ENCODE assay signal across 18 cellular contexts in genomic region chr3:141803538-141803937, GRCh38. TPM values are rescaled to one million over a fixed set of nuclear protein-coding genes. Genes with fewer than 3 reads are reported as not detected.
"Had no signal": no experiment of that assay in that cellular context is flagged by ENCODE, and none has a peak within 500 bp of the region (broad histone marks: within the 10 kb centered on the region; RNA-seq: fewer than 3 reads in every experiment).

No MANE protein-coding gene starts in this region.

RNA-seq across cellular contexts. Expression of gene GRK7, which starts 40.3 kb away (rescaled TPM):
- total RNA-seq: kidney, kidney epithelial cell, left cardiac atrium, left colon, left lobe of liver, left lung, left ventricle myocardium inferior, left ventricle myocardium superior, lower lobe of right lung, lung microvascular endothelial cell, mesenteric fat pad, mesothelial cell of epicardium, mucosa of descending colon, mucosa of gallbladder had no signal
- polyA plus RNA-seq: keratinocyte; liver; mammary epithelial cell; naive thymus-derived CD4-positive, alpha-beta T cell had no signal
